In genomic region chr3:127612966-127613365, GRCh38 we compare ENCODE assay signal across 18 cellular contexts. TPM values are rescaled to one million over a fixed set of nuclear protein-coding genes. Genes with fewer than 3 reads are reported as not detected.
DNase-seq lines count a peak whose midpoint lies in the region; ATAC-seq and TF ChIP-seq lines count a peak whose summit lies in the region.
"Had no signal": no experiment of that assay in that cellular context is flagged by ENCODE, and none has a peak within 500 bp of the region (broad histone marks: within the 10 kb centered on the region; RNA-seq: fewer than 3 reads in every experiment).

No MANE protein-coding gene starts in this region.

- no peak for TF ChIP-seq CTCF in SK-N-SH (IDR thresholded peaks at IDR 0.05)
- TF ChIP-seq CTCF in RWPE2 (IDR thresholded peaks at IDR 0.05; ENCODE audit: poor library complexity, severe bottlenecking), result no peak
- TF ChIP-seq CTCF in upper lobe of right lung (IDR thresholded peaks at IDR 0.05), result no peak
- no peak for TF ChIP-seq CTCF in type B pancreatic cell (conservative IDR thresholded peaks at IDR 0.05)

- intact Hi-C loops in upper lobe of right lung (cut with DNase I), result no loop called here

- H3K9ac ChIP-seq in SK-N-SH, result no peak overlapping the region

- H3K9me2 ChIP-seq in SK-N-SH, result no peaks in the 10 kb centered on the region

- H4K20me1 ChIP-seq in SK-N-SH (ENCODE audit: insufficient read depth), result no peaks in the 10 kb centered on the region

- POLR2A ChIA-PET in SK-N-SH (lab: Yijun Ruan, JAX), result no interaction called here

- ATAC-seq in SK-N-SH treated with all-trans-retinoic acid at 6 μM for 48 hours (no peak; the same call in 2 of the 3 replicates), RWPE2 (ENCODE audit: low read depth) (no peak), upper lobe of right lung (peak; percentile 83)
- ATAC-seq: foreskin keratinocyte had no signal

- DNase-seq in SK-N-SH (no peak), RWPE2 (ENCODE audit: low spot score) (peak; percentile 9), glomerular visceral epithelial cell (ENCODE audit: extremely low spot score) (peak; percentile 85), upper lobe of right lung (peak; percentile 73), type B pancreatic cell (ENCODE audit: extremely low spot score, unreplicated experiment) (no peak), hypothalamus (lab: John Stamatoyannopoulos, UW) (no peak)
- DNase-seq in effector CD8-positive, alpha-beta T cell (lab: John Stamatoyannopoulos, UW), result no peak
- DNase-seq: activated CD4-positive, CD25-positive, alpha-beta regulatory T cell treated with anti-CD3 and anti-CD28 coated beads, Interleukin-2, amount 50 U/mL, for 72 hours; CD4-positive, CD25-positive, alpha-beta regulatory T cell; left ventricle myocardium inferior; NCI-H510A; testis had no signal

- peaks cover 38% of the 10 kb centered on the region for H3K36me3 Mint-ChIP-seq in type B pancreatic cell

- H3K4me2 ChIP-seq in SK-N-SH, result peak overlapping the region; percentile 11; the same call in 1 of the 2 replicates

- H3K4me1 ChIP-seq in SK-N-SH (ENCODE audit: control insufficient read depth in 1 of 2, insufficient read depth in 2 of 2, low read depth in 1 of 2, low read length in 1 of 2) (peaks cover 0 to 8% of the 10 kb centered on the region in 2 experiments; a peak in 1 of 4 replicates), RWPE2 (ENCODE audit: insufficient read depth, poor library complexity, severe bottlenecking) (no peaks in the 10 kb centered on the region), upper lobe of right lung (no peaks in the 10 kb centered on the region)
- H3K4me1 ChIP-seq: foreskin keratinocyte, HAP-1, SJSA1, testis had no signal

- H3K4me1 Mint-ChIP-seq in type B pancreatic cell (ENCODE audit: unreplicated experiment), result no peaks in the 10 kb centered on the region

- no peaks in the 10 kb centered on the region for H3K27me3 Mint-ChIP-seq in type B pancreatic cell
- H3K27me3 Mint-ChIP-seq: CD4-positive, CD25-positive, alpha-beta regulatory T cell had no signal

- H2AFZ ChIP-seq in SK-N-SH (ENCODE audit: low read depth), result no peak overlapping the region

- no peaks in the 10 kb centered on the region for H3F3A ChIP-seq in SK-N-SH (replicated peaks; ENCODE audit: insufficient read depth)

- CTCF ChIA-PET in SK-N-SH (lab: Yijun Ruan, JAX), result no interaction called here

- H3K9me3 ChIP-seq in SK-N-SH (no peaks in the 10 kb centered on the region), RWPE2 (ENCODE audit: severe bottlenecking) (no peaks in the 10 kb centered on the region), upper lobe of right lung (no peaks in the 10 kb centered on the region)
- H3K9me3 ChIP-seq: HAP-1, left ventricle myocardium inferior, SJSA1, spleen, testis had no signal

- H3K27ac Mint-ChIP-seq in type B pancreatic cell, result no peak overlapping the region
- H3K27ac Mint-ChIP-seq: T-helper 2 cell treated with Interferon-gamma antibody and Interleukin-4, amounts not matched to agents 5 μg/mL and 100 μg/mL, for 36 hours had no signal

- TF ChIP-seq EP300 in SK-N-SH (IDR thresholded peaks at IDR 0.05; ENCODE audit: borderline replicate concordance in 1 of 2, low read depth in 1 of 2, low read length in 1 of 2), result no peak

- H3K4me3 Mint-ChIP-seq in type B pancreatic cell, result no peak overlapping the region
- H3K4me3 Mint-ChIP-seq: CD4-positive, CD25-positive, alpha-beta regulatory T cell; T-helper 2 cell treated with Interferon-gamma antibody and Interleukin-4, amounts not matched to agents 5 μg/mL and 100 μg/mL, for 36 hours had no signal

- H3K27ac ChIP-seq in SK-N-SH (ENCODE audit: low read depth in 2 of 2, low read length in 1 of 2) (no peak overlapping the region), RWPE2 (ENCODE audit: poor library complexity, severe bottlenecking) (no peak overlapping the region), upper lobe of right lung (no peak overlapping the region)
- H3K27ac ChIP-seq: foreskin keratinocyte, left ventricle myocardium inferior, SJSA1, spleen, testis had no signal

- H3K9me3 Mint-ChIP-seq in type B pancreatic cell, result no peaks in the 10 kb centered on the region
- H3K9me3 Mint-ChIP-seq: CD4-positive, CD25-positive, alpha-beta regulatory T cell; T-helper 2 cell treated with Interferon-gamma antibody and Interleukin-4, amounts not matched to agents 5 μg/mL and 100 μg/mL, for 36 hours had no signal

- no peak for TF ChIP-seq RAD21 in SK-N-SH (IDR thresholded peaks at IDR 0.05; ENCODE audit: low read length)

- H3K27me3 ChIP-seq in SK-N-SH (ENCODE audit: insufficient read depth) (no peaks in the 10 kb centered on the region), RWPE2 (ENCODE audit: insufficient read depth, poor library complexity, severe bottlenecking) (no peaks in the 10 kb centered on the region), upper lobe of right lung (no peaks in the 10 kb centered on the region)
- H3K27me3 ChIP-seq: foreskin keratinocyte, SJSA1, spleen, testis had no signal

- H3K36me3 ChIP-seq in SK-N-SH (replicated peaks in 1 of 2; ENCODE audit: control insufficient read depth in 1 of 2, insufficient read depth in 2 of 2, low read length in 1 of 2), result peaks cover 6 to 56% of the 10 kb centered on the region in 2 experiments
- peaks cover 95% of the 10 kb centered on the region for H3K36me3 ChIP-seq in RWPE2 (ENCODE audit: low read depth)
- H3K36me3 ChIP-seq in upper lobe of right lung, result peaks cover 4% of the 10 kb centered on the region

- no peaks in the 10 kb centered on the region; the same call in none of the 2 replicates for H3K79me2 ChIP-seq in SK-N-SH (ENCODE audit: insufficient read depth)

- 56% methylated on average over 4 of the region's 6 CpGs for WGBS in SK-N-SH (ENCODE audit: low lambda C conversion rate)

- H3K4me3 ChIP-seq in SK-N-SH (ENCODE audit: low read depth in 2 of 2, low read length in 1 of 2), result no peak overlapping the region
- H3K4me3 ChIP-seq in RWPE2 (ENCODE audit: severe bottlenecking), result no peak overlapping the region
- no peak overlapping the region for H3K4me3 ChIP-seq in upper lobe of right lung
- H3K4me3 ChIP-seq: HAP-1, left ventricle myocardium inferior, SJSA1, spleen, testis had no signal

TF ChIP-seq in SK-N-SH, 30 proteins besides CTCF, POLR2A, EP300 and RAD21 (continues in another document):
- TF ChIP-seq NFIC (IDR thresholded peaks at IDR 0.05; ENCODE audit: borderline replicate concordance) (no peak), RCOR1 (IDR thresholded peaks at IDR 0.05; ENCODE audit: low read length) (no peak), FOXJ3 (CRISPR knock-in tag; IDR thresholded peaks at IDR 0.05) (no peak), EZH2phosphoT487 (IDR thresholded peaks at IDR 0.05; ENCODE audit: borderline replicate concordance, low read depth) (no peak), MXI1 (IDR thresholded peaks at IDR 0.05; ENCODE audit: low read depth, low read length) (no peak), TEAD4 (IDR thresholded peaks at IDR 0.05; ENCODE audit: borderline replicate concordance, insufficient read depth) (no peak), YY1 (IDR thresholded peaks at IDR 0.05; ENCODE audit: low read depth) (no peak)
- TF ChIP-seq, protein P1, sequence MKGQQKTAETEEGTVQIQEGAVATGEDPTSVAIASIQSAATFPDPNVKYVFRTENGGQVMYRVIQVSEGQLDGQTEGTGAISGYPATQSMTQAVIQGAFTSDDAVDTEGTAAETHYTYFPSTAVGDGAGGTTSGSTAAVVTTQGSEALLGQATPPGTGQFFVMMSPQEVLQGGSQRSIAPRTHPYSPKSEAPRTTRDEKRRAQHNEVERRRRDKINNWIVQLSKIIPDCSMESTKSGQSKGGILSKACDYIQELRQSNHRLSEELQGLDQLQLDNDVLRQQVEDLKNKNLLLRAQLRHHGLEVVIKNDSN (IDR thresholded peaks at IDR 0.05; ENCODE audit: borderline replicate concordance, low read depth), result no peak

TF ChIP-seq in SK-N-SH treated with all-trans-retinoic acid at 6 μM for 48 hours, 23 proteins besides CTCF, POLR2A, EP300 and RAD21 (continues in another document):
- TF ChIP-seq ESRRG (CRISPR knock-in tag; IDR thresholded peaks at IDR 0.05), result no peak
- no peak for TF ChIP-seq ZFP3 (CRISPR knock-in tag; IDR thresholded peaks at IDR 0.05)
- no peak for TF ChIP-seq OSR1 (CRISPR knock-in tag; IDR thresholded peaks at IDR 0.05)
- no peak for TF ChIP-seq ISL1 (CRISPR knock-in tag; IDR thresholded peaks at IDR 0.05)
- TF ChIP-seq CSRNP3 (CRISPR knock-in tag; IDR thresholded peaks at IDR 0.05), result no peak
- TF ChIP-seq ZNF565 (CRISPR knock-in tag; conservative IDR thresholded peaks at IDR 0.05; ENCODE audit: low read depth), result no peak
- TF ChIP-seq BACH2 (CRISPR knock-in tag; IDR thresholded peaks at IDR 0.05; ENCODE audit: borderline replicate concordance), result no peak
- TF ChIP-seq ZC3H10 (CRISPR knock-in tag; IDR thresholded peaks at IDR 0.05), result no peak

RNA-seq across cellular contexts. Expression of gene MCM2, which starts 14.8 kb away (rescaled TPM):
- 39.8 and 56.9 TPM in 2 replicates for polyA plus RNA-seq in SK-N-SH (2012; rRNA removed)
- 18.6 and 29.9 TPM in 2 replicates for polyA plus RNA-seq in SK-N-SH (2012; cell fraction: cytosol; rRNA removed)
- polyA plus RNA-seq in SK-N-SH (2012; cell fraction: nucleus; rRNA removed), result 36.3 and 41.6 TPM in 2 replicates
- total RNA-seq in upper lobe of right lung (4.8 TPM), type B pancreatic cell (ENCODE audit: low replicate concordance) (51.9 and 118 TPM in 2 replicates)

RNA-seq across cellular contexts. Expression of gene PODXL2, which starts 16.0 kb away (rescaled TPM):
- polyA plus RNA-seq in SK-N-SH (2012; rRNA removed), result 27.5 and 28.8 TPM in 2 replicates
- polyA plus RNA-seq in SK-N-SH (2012; cell fraction: cytosol; rRNA removed), result 17.2 and 24.8 TPM in 2 replicates
- polyA plus RNA-seq in SK-N-SH (2012; cell fraction: nucleus; rRNA removed), result 19.9 and 23.6 TPM in 2 replicates
- 3.7 TPM for total RNA-seq in upper lobe of right lung
- 24.8 and 48.9 TPM in 2 replicates for total RNA-seq in type B pancreatic cell (ENCODE audit: low replicate concordance)

RNA-seq across cellular contexts. Expression of gene TPRA1, which starts 22.4 kb away (rescaled TPM):
- 26.3 and 31.6 TPM in 2 replicates for polyA plus RNA-seq in SK-N-SH (2012; rRNA removed)
- polyA plus RNA-seq in SK-N-SH (2012; cell fraction: cytosol; rRNA removed), result 11.8 and 18.8 TPM in 2 replicates
- polyA plus RNA-seq in SK-N-SH (2012; cell fraction: nucleus; rRNA removed), result 41.2 and 42.1 TPM in 2 replicates
- total RNA-seq in upper lobe of right lung, result 40.6 TPM
- 35.2 and 42.3 TPM in 2 replicates for total RNA-seq in type B pancreatic cell (ENCODE audit: low replicate concordance)

RNA-seq across cellular contexts. Expression of gene ABTB1, which starts 59.8 kb away (rescaled TPM):
- polyA plus RNA-seq in SK-N-SH (2012; rRNA removed), result 30.8 and 31.6 TPM in 2 replicates
- polyA plus RNA-seq in SK-N-SH (2012; cell fraction: cytosol; rRNA removed), result 7.1 and 12.3 TPM in 2 replicates
- polyA plus RNA-seq in SK-N-SH (2012; cell fraction: nucleus; rRNA removed), result 166 and 204 TPM in 2 replicates
- total RNA-seq in upper lobe of right lung (47.5 TPM), type B pancreatic cell (ENCODE audit: low replicate concordance) (11.6 and 17.8 TPM in 2 replicates)

Comparison
In these comparisons a context has a peak if more than half of its experiments do, and no peak if none do; other contexts are left out.
1. DNase-seq: peak in RWPE2 (single experiment), glomerular visceral epithelial cell (single experiment) and upper lobe of right lung (single experiment); none in SK-N-SH (single experiment), type B pancreatic cell (single experiment), hypothalamus (0 of 51) and effector CD8-positive, alpha-beta T cell (single experiment).